ENCODE assay signal across 8 cellular contexts in genomic region chr14:23322568-23323517, GRCh38. TPM values are rescaled to one million over a fixed set of nuclear protein-coding genes. Genes with fewer than 3 reads are reported as not detected.
DNase-seq lines count a peak whose midpoint lies in the region; ATAC-seq and TF ChIP-seq lines count a peak whose summit lies in the region.

No MANE protein-coding gene starts in this region.

- H3K4me3 ChIP-seq in GM23338, result peak overlapping the region; percentile 99
- peak overlapping the region; percentile 90 to 98 for H3K4me3 ChIP-seq in gastroesophageal sphincter
- peak overlapping the region; percentile 85 for H3K4me3 ChIP-seq in skeletal muscle cell (ENCODE audit: low read depth, low read length)

- H3K4me2 ChIP-seq in GM23338, result peak overlapping the region; percentile 99

- H3K4me3 Mint-ChIP-seq in GM23338 (peak overlapping the region; percentile 98), WTC11 (peak overlapping the region; percentile 96)

- H3K27me3 ChIP-seq in GM23338 (ENCODE audit: insufficient read depth) (no peaks in the 10 kb centered on the region), gastroesophageal sphincter (no peaks in the 10 kb centered on the region)

- H3K36me3 ChIP-seq in GM23338 (ENCODE audit: insufficient read depth) (peaks cover 28% of the 10 kb centered on the region), gastroesophageal sphincter (peaks cover 4 to 36% of the 10 kb centered on the region in 2 donors)

- CTCF ChIA-PET in WTC11 (lab: Charles Lee), result interaction anchor here (0.6 to 4.5 kb wide), 15 partner anchors 16 to 347 kb away, joined by 3 to 39 read pairs (median 8); partner anchors contain the start of genes BCL2L2, CEBPE, CMTM5 and PPP1R3E

- H3K9me2 ChIP-seq in GM23338 (ENCODE audit: insufficient read depth), result peaks cover 7% of the 10 kb centered on the region; the same call in 1 of the 2 replicates

- H3K9me3 ChIP-seq in gastroesophageal sphincter, result no peaks in the 10 kb centered on the region

- TF ChIP-seq CTCF in GM23338 (conservative IDR thresholded peaks at IDR 0.05; ENCODE audit: low read depth in 2 of 2) (no peak), WTC11 (IDR thresholded peaks at IDR 0.05) (no peak), gastroesophageal sphincter (IDR thresholded peaks at IDR 0.05) (no peak)

- H3K79me2 ChIP-seq in GM23338 (replicated peaks; ENCODE audit: insufficient read depth), result peaks cover 21% of the 10 kb centered on the region

- no peak overlapping the region for H2AFZ ChIP-seq in GM23338

- H3F3A ChIP-seq in GM23338 (replicated peaks; ENCODE audit: low read depth), result peaks cover 43% of the 10 kb centered on the region

- POLR2A ChIA-PET in WTC11 (lab: Charles Lee), result interaction anchor here (0.6 to 2.7 kb wide), 7 partner anchors 16 to 331 kb away, joined by 3 to 32 read pairs (median 9); partner anchors contain the start of genes ACIN1, BCL2L2, C14orf119 and SLC22A17

- H3K27ac Mint-ChIP-seq in GM23338, result peak overlapping the region; percentile 98
- H3K27ac Mint-ChIP-seq in WTC11, result peak overlapping the region; percentile 96

- H3K27me3 Mint-ChIP-seq in GM23338 (ENCODE audit: insufficient read depth, low read depth, poor library complexity) (peaks cover 11% of the 10 kb centered on the region), WTC11 (ENCODE audit: low read depth) (no peaks in the 10 kb centered on the region)

- no peak for TF ChIP-seq POLR2A in gastroesophageal sphincter (IDR thresholded peaks at IDR 0.05)

- no peaks in the 10 kb centered on the region for H3K9me3 Mint-ChIP-seq in GM23338
- H3K9me3 Mint-ChIP-seq in WTC11, result no peaks in the 10 kb centered on the region

- DNase-seq in GM23338 (ENCODE audit: low spot score), result no peak
- DNase-seq in WTC11 (ENCODE audit: low spot score), result no peak
- DNase-seq in skeletal muscle cell (ENCODE audit: low read depth), result no peak
- DNase-seq in NCI-H187 (lab: John Stamatoyannopoulos, UW), result no peak
- DNase-seq in GF-D8 (lab: John Stamatoyannopoulos, UW), result no peak
- DNase-seq in activated CD4-positive, alpha-beta T cell treated with anti-CD3 and anti-CD28 coated beads for 4 hours, result no peak
- no peak for DNase-seq in activated CD4-positive, CD25-positive, alpha-beta regulatory T cell (lab: John Stamatoyannopoulos, UW)

- H3K4me1 Mint-ChIP-seq in GM23338, result peaks cover 26% of the 10 kb centered on the region
- H3K4me1 Mint-ChIP-seq in WTC11, result peaks cover 26% of the 10 kb centered on the region

- no peak for TF ChIP-seq EP300 in gastroesophageal sphincter (IDR thresholded peaks at IDR 0.05)

- 27 to 35% methylated on average over 8 to 10 of the region's 10 CpGs for WGBS in gastroesophageal sphincter (ENCODE audit: low coverage in 1 of 2), 2 donors

- peaks cover 45% of the 10 kb centered on the region for H3K36me3 Mint-ChIP-seq in GM23338 (ENCODE audit: low read depth)
- H3K36me3 Mint-ChIP-seq in WTC11, result peaks cover 46% of the 10 kb centered on the region

- peaks cover 10% of the 10 kb centered on the region for H3K4me1 ChIP-seq in GM23338 (ENCODE audit: insufficient read depth)
- H3K4me1 ChIP-seq in gastroesophageal sphincter, result peaks cover 4 to 35% (median 11%) of the 10 kb centered on the region in 3 donors

- H4K20me1 ChIP-seq in GM23338 (replicated peaks; ENCODE audit: insufficient read depth), result peaks cover 9% of the 10 kb centered on the region; the same call in 1 of the 2 replicates

- H3K27ac ChIP-seq in GM23338 (ENCODE audit: low read depth) (peak overlapping the region; percentile 93), gastroesophageal sphincter (peak overlapping the region in 2 of 4 donors; percentile 8 to 99)

- ATAC-seq in GM23338 (no peak), WTC11 (no peak), gastroesophageal sphincter (no peak)

TF ChIP-seq in GM23338, 12 proteins besides CTCF, POLR2A, EP300 and RAD21:
- TF ChIP-seq POLR2AphosphoS5 (IDR thresholded peaks at IDR 0.05; ENCODE audit: low read depth), result no peak

TF ChIP-seq in WTC11, 78 proteins besides CTCF, POLR2A, EP300 and RAD21 (continues in another document):
- TF ChIP-seq ZNF532 (CRISPR knock-in tag; IDR thresholded peaks at IDR 0.05; ENCODE audit: borderline replicate concordance), result no peak
- no peak for TF ChIP-seq USF1 (CRISPR knock-in tag; IDR thresholded peaks at IDR 0.05)
- TF ChIP-seq ZNF423 (CRISPR knock-in tag; IDR thresholded peaks at IDR 0.05), result no peak
- TF ChIP-seq IRF1 (CRISPR knock-in tag; IDR thresholded peaks at IDR 0.05), result no peak
- TF ChIP-seq NFE2L1 (CRISPR knock-in tag; IDR thresholded peaks at IDR 0.05), result no peak
- no peak for TF ChIP-seq NFYB (CRISPR knock-in tag; conservative IDR thresholded peaks at IDR 0.05; ENCODE audit: low read depth)
- no peak for TF ChIP-seq E2F5 (CRISPR knock-in tag; IDR thresholded peaks at IDR 0.05)
- no peak for TF ChIP-seq ZNF396 (CRISPR knock-in tag; IDR thresholded peaks at IDR 0.05; ENCODE audit: borderline replicate concordance)
- TF ChIP-seq RORB (CRISPR knock-in tag; IDR thresholded peaks at IDR 0.05), result no peak
- no peak for TF ChIP-seq ZNF671 (CRISPR knock-in tag; IDR thresholded peaks at IDR 0.05)

RNA-seq across cellular contexts. Expression of gene PABPN1, which starts 1.6 kb away (rescaled TPM):
- total RNA-seq in GM23338 (2014; rRNA removed; shearing (Covaris generic)), result 110 and 116 TPM in 2 replicates
- polyA plus RNA-seq in GM23338 (2016; fragmentation: Nextera tagmentation; extraction: Ambion mirVana), result 342 and 384 TPM in 2 replicates
- total RNA-seq in WTC11 (2021) (290 to 321 TPM (median 295 TPM) in 3 replicates), gastroesophageal sphincter (10 to 100 TPM; 56.3 to 59.8 (median 57.5) TPM)

RNA-seq across cellular contexts. Expression of gene BCL2L2, which starts 16.2 kb away (rescaled TPM):
- 11.0 and 12.3 TPM in 2 replicates for total RNA-seq in GM23338 (2014; rRNA removed; shearing (Covaris generic))
- polyA plus RNA-seq in GM23338 (2016; fragmentation: Nextera tagmentation; extraction: Ambion mirVana), result 3.5 and 3.6 TPM in 2 replicates
- total RNA-seq in WTC11 (2021) (15.5 to 18.2 TPM (median 16.9 TPM) in 3 replicates), gastroesophageal sphincter (100 to 1,000 TPM in 3 of 4 donors, 10 to 100 TPM in 1; 99.1 to 157 (median 117) TPM)

RNA-seq across cellular contexts. Expression of gene PPP1R3E, which starts 20.2 kb away (rescaled TPM):
- total RNA-seq in GM23338 (2014; rRNA removed; shearing (Covaris generic)), result 0.66 and 2.3 TPM in 2 replicates
- 1.8 and 2.5 TPM in 2 replicates for polyA plus RNA-seq in GM23338 (2016; fragmentation: Nextera tagmentation; extraction: Ambion mirVana)
- total RNA-seq in WTC11 (2021) (4.1 to 7.4 TPM (median 5.9 TPM) in 3 replicates), gastroesophageal sphincter (10 to 100 TPM in 1 of 4 donors, 1 to 10 TPM in 3; 4.4 to 14.0 (median 7.2) TPM)

RNA-seq across cellular contexts. Expression of gene SLC22A17, which starts 29.8 kb away (rescaled TPM):
- total RNA-seq in GM23338 (2014; rRNA removed; shearing (Covaris generic)), result 52.6 and 56.6 TPM in 2 replicates
- polyA plus RNA-seq in GM23338 (2016; fragmentation: Nextera tagmentation; extraction: Ambion mirVana), result 28.6 and 29.5 TPM in 2 replicates
- total RNA-seq in WTC11 (2021) (42.3 to 52.4 TPM (median 51.4 TPM) in 3 replicates), gastroesophageal sphincter (10 to 100 TPM; 22.7 to 36.4 (median 30.4) TPM)

RNA-seq across cellular contexts. Expression of gene HOMEZ, which starts 36.9 kb away (rescaled TPM):
- 4.5 and 5.3 TPM in 2 replicates for total RNA-seq in GM23338 (2014; rRNA removed; shearing (Covaris generic))
- 7.9 and 8.4 TPM in 2 replicates for polyA plus RNA-seq in GM23338 (2016; fragmentation: Nextera tagmentation; extraction: Ambion mirVana)
- 9.4 to 10.7 TPM (median 10.1 TPM) in 3 replicates for total RNA-seq in WTC11 (2021)
- total RNA-seq in gastroesophageal sphincter, result 10 to 100 TPM in 2 of 4 donors, 1 to 10 TPM in 2; 7.5 to 11.3 (median 9.4) TPM
